Comparison of ENCODE assay signal across 19 cellular contexts in the genomic region with DNA sequence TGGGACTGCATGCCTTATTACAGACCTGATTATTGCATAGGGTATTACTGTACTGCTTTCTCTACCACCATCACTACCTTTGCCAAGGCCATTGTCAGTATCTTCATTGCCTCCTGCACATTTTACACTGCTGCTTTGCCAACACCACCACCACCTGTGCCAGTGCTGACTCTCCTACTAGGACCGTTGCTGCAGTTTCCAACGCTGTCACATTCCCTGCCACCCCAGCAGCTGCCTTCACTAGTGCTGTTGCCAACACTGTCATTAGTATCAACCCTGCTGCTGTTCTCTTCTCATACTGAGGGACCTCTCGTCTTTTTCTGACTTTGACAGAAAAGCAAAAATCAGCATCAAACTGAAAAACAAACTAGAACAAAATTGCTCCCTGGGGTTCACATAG.
DNase-seq lines count a peak whose midpoint lies in the region; ATAC-seq and TF ChIP-seq lines count a peak whose summit lies in the region.
"Had no signal": no experiment of that assay in that cellular context is flagged by ENCODE, and none has a peak within 500 bp of the region (broad histone marks: within the 10 kb centered on the region; RNA-seq: fewer than 3 reads in every experiment).

No MANE protein-coding gene starts in this region.

- H3K9me3 ChIP-seq in left ventricle myocardium inferior (replicated peaks) (no peaks in the 10 kb centered on the region), trophoblast cell (ENCODE audit: insufficient read depth, low read depth, low read length) (no peaks in the 10 kb centered on the region)

- H4K12ac ChIP-seq in trophoblast cell (ENCODE audit: low read depth, low read length) = no peak overlapping the region

- H3K79me2 ChIP-seq in trophoblast cell (ENCODE audit: control insufficient read depth, insufficient read depth, low read length, poor library complexity) = no peaks in the 10 kb centered on the region

- no peak overlapping the region for H3K4me3 Mint-ChIP-seq in endothelial cell (ENCODE audit: unreplicated experiment)

- no peak overlapping the region for H3K27ac ChIP-seq in left ventricle myocardium inferior (replicated peaks)
- H3K27ac ChIP-seq in trophoblast cell (ENCODE audit: low read depth, low read length) = no peak overlapping the region
- H3K27ac ChIP-seq: C4-2B, HL-60, KMS-11 had no signal

- H3K4me2 ChIP-seq in trophoblast cell (ENCODE audit: low read length) = no peak overlapping the region
- H3K4me2 ChIP-seq: KMS-11 had no signal

- H3K4me3 ChIP-seq in left ventricle myocardium inferior = no peak overlapping the region
- peak overlapping the region; percentile 14 for H3K4me3 ChIP-seq in trophoblast cell (ENCODE audit: low read depth, low read length)

- H3K36me3 Mint-ChIP-seq in endothelial cell (ENCODE audit: low read depth, unreplicated experiment) = no peaks in the 10 kb centered on the region

- no peak overlapping the region for H4K91ac ChIP-seq in trophoblast cell (ENCODE audit: low read depth, low read length)

- no peak overlapping the region for H3K23ac ChIP-seq in trophoblast cell (ENCODE audit: low read length)

- no peaks in the 10 kb centered on the region for H3K9me3 Mint-ChIP-seq in endothelial cell (ENCODE audit: unreplicated experiment)

- H3K79me1 ChIP-seq in trophoblast cell (ENCODE audit: low read length) = no peaks in the 10 kb centered on the region

- intact Hi-C loops in left ventricle myocardium inferior (cut with micrococcal nuclease) = no loop called here

- H2AK5ac ChIP-seq in trophoblast cell (ENCODE audit: low read length) = no peak overlapping the region

- no peak overlapping the region for H3K27ac Mint-ChIP-seq in endothelial cell (ENCODE audit: unreplicated experiment)

- H3K27me3 Mint-ChIP-seq in endothelial cell (ENCODE audit: unreplicated experiment) = no peaks in the 10 kb centered on the region

- H3K4ac ChIP-seq in trophoblast cell (ENCODE audit: low read depth, low read length) = no peak overlapping the region

- DNase-seq in NCI-H1694 (lab: John Stamatoyannopoulos, UW) (peak; percentile 85), NCI-H69 (lab: John Stamatoyannopoulos, UW) (peak; percentile 13), left ventricle myocardium inferior (peak; percentile 28), trophoblast cell (no peak), endothelial cell (ENCODE audit: low spot score) (no peak), H4 (ENCODE audit: low spot score) (no peak)
- DNase-seq: ACHN, DND-41, HCEC 1CT, MV-4-11, NCI-H1417 treated with DMSO at 0.1 percent for 48 hours, NCI-H2081, NCI-H2171 treated with DMSO at 0.1 percent for 48 hours, NCI-H748 treated with DMSO at 0.1 percent for 48 hours, RPMI8226 had no signal

- peaks cover 7% of the 10 kb centered on the region for H3K4me1 Mint-ChIP-seq in endothelial cell (ENCODE audit: unreplicated experiment)

- H3K27me3 ChIP-seq in left ventricle myocardium inferior (ENCODE audit: low read depth) (no peaks in the 10 kb centered on the region), trophoblast cell (ENCODE audit: insufficient read depth, low read length) (no peaks in the 10 kb centered on the region)

- no peak for ATAC-seq in GM21423 (IDR thresholded peaks at IDR 0.05; ENCODE audit: unreplicated experiment)

- no peak overlapping the region for H3K9ac ChIP-seq in trophoblast cell (ENCODE audit: low read length)
- H3K9ac ChIP-seq: KMS-11 had no signal

- H2AFZ ChIP-seq in trophoblast cell (ENCODE audit: insufficient read depth, low read length, poor library complexity) = no peak overlapping the region

- WGBS in trophoblast cell (ENCODE audit: extremely low coverage, insufficient coverage, insufficient read length) = no CpG with 5 or more reads among the region's 3 CpGs

- H3K36me3 ChIP-seq in left ventricle myocardium inferior (no peaks in the 10 kb centered on the region), trophoblast cell (ENCODE audit: control insufficient read depth in 1 of 2, insufficient read depth in 2 of 2, low read length in 2 of 2) (no peaks in the 10 kb centered on the region)

- H2BK5ac ChIP-seq in trophoblast cell (ENCODE audit: low read depth, low read length, poor library complexity) = no peak overlapping the region

- no peak overlapping the region for H2BK120ac ChIP-seq in trophoblast cell (ENCODE audit: insufficient read depth, low read length, poor library complexity)

- H3K14ac ChIP-seq in trophoblast cell (ENCODE audit: low read length) = no peak overlapping the region

- H2BK12ac ChIP-seq in trophoblast cell (ENCODE audit: low read length) = no peak overlapping the region

- no peak overlapping the region for H4K8ac ChIP-seq in trophoblast cell (ENCODE audit: low read depth, low read length)

- H3K18ac ChIP-seq in trophoblast cell (ENCODE audit: low read length) = no peak overlapping the region

- H3K4me1 ChIP-seq in left ventricle myocardium inferior (no peaks in the 10 kb centered on the region), trophoblast cell (ENCODE audit: control insufficient read depth in 1 of 2, insufficient read depth in 2 of 2, low read length in 2 of 2) (no peaks in the 10 kb centered on the region)

- TF ChIP-seq CTCF in left ventricle myocardium inferior (IDR thresholded peaks at IDR 0.05; ENCODE audit: borderline replicate concordance) = no peak
- TF ChIP-seq CTCF in endothelial cell (IDR thresholded peaks at IDR 0.05; ENCODE audit: unreplicated experiment) = no peak

Comparison
In these comparisons a context has a peak if more than half of its experiments do, and no peak if none do; other contexts are left out.
1. DNase-seq: peak in NCI-H1694 (single experiment), NCI-H69 (single experiment) and left ventricle myocardium inferior (single experiment); none in trophoblast cell (0 of 2), endothelial cell (single experiment) and H4 (single experiment).